10 cellular contexts compared by ENCODE assay signal in the genomic region with DNA sequence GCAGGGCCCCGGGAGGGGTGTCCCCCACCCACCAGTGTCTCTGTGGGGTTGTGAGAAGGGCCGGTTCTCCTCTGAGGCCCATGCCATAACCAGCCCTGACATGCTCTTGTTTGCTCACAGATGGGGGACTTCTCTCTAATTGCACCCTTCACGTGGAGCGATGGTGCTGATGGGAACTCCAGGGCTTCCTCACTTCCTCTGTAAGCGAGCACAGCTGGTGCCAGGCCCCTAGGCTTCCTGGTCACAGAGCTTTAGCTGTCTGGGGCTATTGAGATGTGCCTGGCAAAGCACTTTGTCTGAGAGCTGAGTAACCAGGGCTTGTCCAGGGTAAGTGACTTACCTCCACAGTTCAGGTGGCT. TPM values are rescaled to one million over a fixed set of nuclear protein-coding genes. Genes with fewer than 3 reads are reported as not detected.
DNase-seq lines count a peak whose midpoint lies in the region; ATAC-seq, FAIRE-seq and TF ChIP-seq lines count a peak whose summit lies in the region.
"Had no signal": no experiment of that assay in that cellular context is flagged by ENCODE, and none has a peak within 500 bp of the region (broad histone marks: within the 10 kb centered on the region; RNA-seq: fewer than 3 reads in every experiment).

No MANE protein-coding gene starts in this region.

- H3K79me2 ChIP-seq in keratinocyte (ENCODE audit: control insufficient read depth, insufficient read depth, low read length), result peaks cover 40% of the 10 kb centered on the region

- no peak for FAIRE-seq in keratinocyte (lab: Jason Lieb, UNC)

- H3K4me2 ChIP-seq in keratinocyte (ENCODE audit: control insufficient read depth, extremely low read depth, insufficient read depth, low read depth, low read length), result peak overlapping the region; percentile 31

- H3K9ac ChIP-seq in keratinocyte (ENCODE audit: control insufficient read depth, extremely low read depth, insufficient read depth, low read length), result no peak overlapping the region

- ATAC-seq in GM18502 (IDR thresholded peaks at IDR 0.05; ENCODE audit: poor library complexity, unreplicated experiment), result peak; percentile 69
- peak; percentile 63 for ATAC-seq in GM21515 (IDR thresholded peaks at IDR 0.05; ENCODE audit: unreplicated experiment)
- no peak for ATAC-seq in GM18519 (IDR thresholded peaks at IDR 0.05; ENCODE audit: low FRiP score, unreplicated experiment)
- ATAC-seq: HCT116 had no signal

- peaks cover 2% of the 10 kb centered on the region for H4K20me1 ChIP-seq in keratinocyte (ENCODE audit: control insufficient read depth, extremely low read depth, insufficient read depth, low read length)

- H3K27me3 ChIP-seq in keratinocyte (ENCODE audit: control insufficient read depth, extremely low read depth, insufficient read depth, low read length), result no peaks in the 10 kb centered on the region
- H3K27me3 ChIP-seq in effector memory CD4-positive, alpha-beta T cell (replicated peaks; ENCODE audit: control insufficient read depth, insufficient read depth, low read length, poor library complexity, severe bottlenecking), result no peaks in the 10 kb centered on the region

- dilution Hi-C loops in keratinocyte (cut with MboI; ENCODE audit: extremely low pct_ligation_motif_present, low sequenced_read_pairs), result no loop called here

- DNase-seq in NCI-H146 treated with DMSO at 0.1 percent for 48 hours (lab: John Stamatoyannopoulos, UW; ENCODE audit: unreplicated experiment) (peak; percentile 58), keratinocyte (ENCODE audit: low read depth, low spot score) (no peak), pons (ENCODE audit: low spot score) (no peak)
- no peak for DNase-seq in effector memory CD4-positive, alpha-beta T cell
- DNase-seq: activated naive CD8-positive, alpha-beta T cell treated with anti-CD3 and anti-CD28 coated beads, Interleukin-2, amount 10 ng/mL, durations not matched to agents 7 days and 5 days; NCI-H1048 had no signal

- no peaks in the 10 kb centered on the region for H3K36me3 ChIP-seq in keratinocyte (ENCODE audit: control insufficient read depth in 2 of 2, extremely low read depth in 1 of 2, insufficient read depth in 2 of 2, low read length in 2 of 2)
- no peaks in the 10 kb centered on the region for H3K36me3 ChIP-seq in effector memory CD4-positive, alpha-beta T cell (ENCODE audit: control insufficient read depth, insufficient read depth, low read length)

- TF ChIP-seq CTCF in keratinocyte (optimal IDR thresholded peaks at IDR 0.05 in 1 of 3, IDR thresholded peaks at IDR 0.05 in 1 of 3, conservative IDR thresholded peaks at IDR 0.05 in 1 of 3; ENCODE audit: extremely low read depth in 1 of 3, insufficient read depth in 2 of 3, low read length in 3 of 3), result no peak

- peaks cover 11% of the 10 kb centered on the region for H3K4me1 ChIP-seq in keratinocyte (ENCODE audit: control insufficient read depth, extremely low read depth, insufficient read depth, low read length)
- H3K4me1 ChIP-seq in effector memory CD4-positive, alpha-beta T cell (ENCODE audit: control insufficient read depth, insufficient read depth, low read length, poor library complexity, severe bottlenecking), result peaks cover 4% of the 10 kb centered on the region

- H3K4me3 ChIP-seq in keratinocyte (ENCODE audit: control insufficient read depth in 2 of 3, extremely low read depth in 1 of 3, insufficient read depth in 2 of 3, low read depth in 1 of 3, low read length in 3 of 3), result no peak overlapping the region
- H3K4me3 ChIP-seq in effector memory CD4-positive, alpha-beta T cell (ENCODE audit: insufficient read depth, low read depth, low read length, poor library complexity, severe bottlenecking), result no peak overlapping the region

- H3K27ac ChIP-seq in keratinocyte (ENCODE audit: control insufficient read depth, insufficient read depth, low read length), result no peak overlapping the region
- no peak overlapping the region for H3K27ac ChIP-seq in effector memory CD4-positive, alpha-beta T cell (ENCODE audit: insufficient read depth, low read length, poor library complexity, severe bottlenecking)

- H3K9me3 ChIP-seq in keratinocyte (ENCODE audit: control insufficient read depth, low read depth, low read length), result no peaks in the 10 kb centered on the region
- H3K9me3 ChIP-seq in effector memory CD4-positive, alpha-beta T cell (ENCODE audit: control insufficient read depth, low read length), result no peaks in the 10 kb centered on the region

- no peak overlapping the region for H2AFZ ChIP-seq in keratinocyte (ENCODE audit: control insufficient read depth, low read length)

- H3K9me1 ChIP-seq in keratinocyte (ENCODE audit: control insufficient read depth, extremely low read depth, insufficient read depth, low read length), result no peaks in the 10 kb centered on the region

RNA-seq across cellular contexts. Expression of a gene that starts 36.4 kb away (rescaled TPM):
- polyA plus RNA-seq in keratinocyte, result 3.7 to 6.6 TPM (median 5.1 TPM) in 3 replicates
- 2.8 TPM for polyA plus RNA-seq in keratinocyte (2011; ENCODE audit: low read depth)
- 3.0 and 3.6 TPM in 2 replicates for polyA plus RNA-seq in keratinocyte (2011; cell fraction: cytosol; rRNA removed)
- 7.4 and 8.4 TPM in 2 replicates for polyA plus RNA-seq in keratinocyte (2011; cell fraction: nucleus; rRNA removed)
- polyA plus RNA-seq in keratinocyte (2012; ENCODE audit: low replicate concordance), result 5.4 and 7.9 TPM in 2 replicates
- 2.9 to 5.9 TPM (median 4.3 TPM) in 3 replicates for polyA minus RNA-seq in keratinocyte
- polyA minus RNA-seq in keratinocyte (2011; cell fraction: cytosol; rRNA and poly(A)+ RNA removed), result 5.0 TPM
- polyA minus RNA-seq in keratinocyte (2011; cell fraction: nucleus; rRNA and poly(A)+ RNA removed), result 4.2 and 5.0 TPM in 2 replicates
